Comparison of ENCODE assay signal across 15 cellular contexts in genomic region chr9:132312426-132312825, GRCh38.
"Had no signal": no experiment of that assay in that cellular context is flagged by ENCODE, and none has a peak within 500 bp of the region (broad histone marks: within the 10 kb centered on the region; RNA-seq: fewer than 3 reads in every experiment).

No MANE protein-coding gene starts in this region.

- H3K27ac Mint-ChIP-seq: activated CD4-positive, alpha-beta memory T cell treated with anti-CD3 and anti-CD28 coated beads for 36 hours; activated naive CD8-positive, alpha-beta T cell treated with anti-CD3 and anti-CD28 coated beads, Interleukin-2, amount 10 ng/mL, durations not matched to agents 7 days and 5 days had no signal

- H3K4me1 ChIP-seq: sigmoid colon, upper lobe of right lung had no signal

- H3K4me3 ChIP-seq: heart left ventricle, sigmoid colon, smooth muscle cell, thyroid gland, upper lobe of right lung had no signal

- H3K27me3 ChIP-seq: heart left ventricle, sigmoid colon, thyroid gland, upper lobe of right lung had no signal

- H3K9me3 Mint-ChIP-seq: activated CD4-positive, alpha-beta memory T cell treated with anti-CD3 and anti-CD28 coated beads for 36 hours; activated naive CD8-positive, alpha-beta T cell treated with anti-CD3 and anti-CD28 coated beads, Interleukin-2, amount 10 ng/mL, durations not matched to agents 7 days and 5 days had no signal

- H3K4me3 Mint-ChIP-seq: activated CD4-positive, alpha-beta memory T cell treated with anti-CD3 and anti-CD28 coated beads for 36 hours; activated naive CD8-positive, alpha-beta T cell treated with anti-CD3 and anti-CD28 coated beads, Interleukin-2, amount 10 ng/mL, durations not matched to agents 7 days and 5 days had no signal

- H3K27me3 Mint-ChIP-seq: activated CD4-positive, alpha-beta memory T cell treated with anti-CD3 and anti-CD28 coated beads for 36 hours; activated naive CD8-positive, alpha-beta T cell treated with anti-CD3 and anti-CD28 coated beads, Interleukin-2, amount 10 ng/mL, durations not matched to agents 7 days and 5 days had no signal

- H3K27ac ChIP-seq: epithelial cell of prostate, heart left ventricle, sigmoid colon, upper lobe of right lung had no signal

- ATAC-seq: heart left ventricle, upper lobe of right lung had no signal

- H3K9me3 ChIP-seq: sigmoid colon, thyroid gland, upper lobe of right lung had no signal

- DNase-seq: activated CD4-positive, alpha-beta memory T cell treated with anti-CD3 and anti-CD28 coated beads for 36 hours; activated CD4-positive, alpha-beta T cell treated with anti-CD3 and anti-CD28 coated beads for 48 hours; activated naive CD4-positive, alpha-beta T cell; activated naive CD8-positive, alpha-beta T cell treated with anti-CD3 and anti-CD28 coated beads, Interleukin-2, amount 10 ng/mL, durations not matched to agents 7 days and 5 days; amniotic stem cell; cortex of kidney; heart left ventricle; sigmoid colon; stimulated activated CD4-positive, alpha-beta T cell treated with anti-CD3 and anti-CD28 coated beads, Interleukin-15, amount 100 ng/mL, for 24 hours; stimulated activated naive CD4-positive, alpha-beta T cell treated with Interleukin-2 at 50 U/mL for 16 hours; substantia nigra; upper lobe of right lung had no signal
